1 cellular context compared by ENCODE assay signal in the genomic region with DNA sequence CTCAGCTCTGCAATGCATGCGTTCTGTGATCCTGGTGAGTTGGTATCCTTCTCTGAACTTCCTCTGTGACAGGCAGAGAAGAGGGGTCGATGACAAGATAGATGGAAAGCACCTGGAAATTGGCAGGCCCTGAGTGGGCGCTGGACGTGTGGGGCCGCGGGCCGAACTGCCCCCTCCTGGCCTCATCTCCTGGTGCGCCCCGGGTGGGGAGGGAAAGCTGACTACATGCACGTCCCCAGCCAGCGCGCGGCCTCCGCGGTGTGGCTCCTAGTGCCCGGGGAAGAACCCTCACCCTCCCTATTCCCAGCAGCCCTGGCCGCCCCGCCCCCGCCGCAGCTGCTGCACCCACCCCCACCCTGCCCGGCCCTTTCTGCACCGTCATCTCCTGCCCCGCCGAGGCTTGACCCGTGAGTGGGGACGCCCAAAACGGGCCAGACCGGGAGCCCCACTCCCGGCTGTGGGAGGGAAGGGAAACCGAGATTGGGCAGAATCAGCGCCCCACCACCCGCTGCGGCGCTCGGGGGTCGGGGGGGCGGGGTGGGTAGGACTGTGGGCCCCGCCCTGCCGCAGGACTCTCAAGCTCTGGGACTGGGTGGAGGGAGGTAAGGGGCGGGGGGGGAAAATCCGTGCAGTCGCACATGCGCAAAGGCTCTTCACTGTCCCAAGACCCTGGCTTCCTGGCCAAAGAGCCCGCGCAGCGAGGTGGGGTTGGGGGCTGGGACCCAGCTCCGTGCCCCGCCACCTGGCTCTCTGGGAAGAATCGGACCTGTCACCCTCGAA.
TF ChIP-seq lines count a peak whose summit lies in the region.

A gene (plus strand): TSS at position 371 of the 780 bp plus-strand sequence.

TF ChIP-seq in K562, 482 proteins besides CTCF, POLR2A, EP300 and RAD21 (continued from another document and continues in another):
- TF ChIP-seq, protein P1, sequence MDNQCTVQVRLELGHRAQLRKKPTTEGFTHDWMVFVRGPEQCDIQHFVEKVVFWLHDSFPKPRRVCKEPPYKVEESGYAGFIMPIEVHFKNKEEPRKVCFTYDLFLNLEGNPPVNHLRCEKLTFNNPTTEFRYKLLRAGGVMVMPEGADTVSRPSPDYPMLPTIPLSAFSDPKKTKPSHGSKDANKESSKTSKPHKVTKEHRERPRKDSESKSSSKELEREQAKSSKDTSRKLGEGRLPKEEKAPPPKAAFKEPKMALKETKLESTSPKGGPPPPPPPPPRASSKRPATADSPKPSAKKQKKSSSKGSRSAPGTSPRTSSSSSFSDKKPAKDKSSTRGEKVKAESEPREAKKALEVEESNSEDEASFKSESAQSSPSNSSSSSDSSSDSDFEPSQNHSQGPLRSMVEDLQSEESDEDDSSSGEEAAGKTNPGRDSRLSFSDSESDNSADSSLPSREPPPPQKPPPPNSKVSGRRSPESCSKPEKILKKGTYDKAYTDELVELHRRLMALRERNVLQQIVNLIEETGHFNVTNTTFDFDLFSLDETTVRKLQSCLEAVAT (IDR thresholded peaks at IDR 0.05) = 0 out of 4 replicates have a peak, but pooled peaks of 1 of the 2 experiments have one; percentile 8
- TF ChIP-seq MCM7 (IDR thresholded peaks at IDR 0.05) = no peak
- no peak for TF ChIP-seq SNRNP70 (optimal IDR thresholded peaks at IDR 0.05; ENCODE audit: low read depth, low read length)
- TF ChIP-seq MBD2 (IDR thresholded peaks at IDR 0.05; ENCODE audit: borderline replicate concordance, low read depth) = no peak
- no peak for TF ChIP-seq ZNF445 (CRISPR knock-in tag; IDR thresholded peaks at IDR 0.05; ENCODE audit: low read depth)
- TF ChIP-seq, protein P2, sequence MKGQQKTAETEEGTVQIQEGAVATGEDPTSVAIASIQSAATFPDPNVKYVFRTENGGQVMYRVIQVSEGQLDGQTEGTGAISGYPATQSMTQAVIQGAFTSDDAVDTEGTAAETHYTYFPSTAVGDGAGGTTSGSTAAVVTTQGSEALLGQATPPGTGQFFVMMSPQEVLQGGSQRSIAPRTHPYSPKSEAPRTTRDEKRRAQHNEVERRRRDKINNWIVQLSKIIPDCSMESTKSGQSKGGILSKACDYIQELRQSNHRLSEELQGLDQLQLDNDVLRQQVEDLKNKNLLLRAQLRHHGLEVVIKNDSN (CRISPR knock-in tag; IDR thresholded peaks at IDR 0.05) = no peak
- no peak for TF ChIP-seq ZNF165 (CRISPR knock-in tag; IDR thresholded peaks at IDR 0.05; ENCODE audit: borderline replicate concordance)
- TF ChIP-seq, protein P3, sequence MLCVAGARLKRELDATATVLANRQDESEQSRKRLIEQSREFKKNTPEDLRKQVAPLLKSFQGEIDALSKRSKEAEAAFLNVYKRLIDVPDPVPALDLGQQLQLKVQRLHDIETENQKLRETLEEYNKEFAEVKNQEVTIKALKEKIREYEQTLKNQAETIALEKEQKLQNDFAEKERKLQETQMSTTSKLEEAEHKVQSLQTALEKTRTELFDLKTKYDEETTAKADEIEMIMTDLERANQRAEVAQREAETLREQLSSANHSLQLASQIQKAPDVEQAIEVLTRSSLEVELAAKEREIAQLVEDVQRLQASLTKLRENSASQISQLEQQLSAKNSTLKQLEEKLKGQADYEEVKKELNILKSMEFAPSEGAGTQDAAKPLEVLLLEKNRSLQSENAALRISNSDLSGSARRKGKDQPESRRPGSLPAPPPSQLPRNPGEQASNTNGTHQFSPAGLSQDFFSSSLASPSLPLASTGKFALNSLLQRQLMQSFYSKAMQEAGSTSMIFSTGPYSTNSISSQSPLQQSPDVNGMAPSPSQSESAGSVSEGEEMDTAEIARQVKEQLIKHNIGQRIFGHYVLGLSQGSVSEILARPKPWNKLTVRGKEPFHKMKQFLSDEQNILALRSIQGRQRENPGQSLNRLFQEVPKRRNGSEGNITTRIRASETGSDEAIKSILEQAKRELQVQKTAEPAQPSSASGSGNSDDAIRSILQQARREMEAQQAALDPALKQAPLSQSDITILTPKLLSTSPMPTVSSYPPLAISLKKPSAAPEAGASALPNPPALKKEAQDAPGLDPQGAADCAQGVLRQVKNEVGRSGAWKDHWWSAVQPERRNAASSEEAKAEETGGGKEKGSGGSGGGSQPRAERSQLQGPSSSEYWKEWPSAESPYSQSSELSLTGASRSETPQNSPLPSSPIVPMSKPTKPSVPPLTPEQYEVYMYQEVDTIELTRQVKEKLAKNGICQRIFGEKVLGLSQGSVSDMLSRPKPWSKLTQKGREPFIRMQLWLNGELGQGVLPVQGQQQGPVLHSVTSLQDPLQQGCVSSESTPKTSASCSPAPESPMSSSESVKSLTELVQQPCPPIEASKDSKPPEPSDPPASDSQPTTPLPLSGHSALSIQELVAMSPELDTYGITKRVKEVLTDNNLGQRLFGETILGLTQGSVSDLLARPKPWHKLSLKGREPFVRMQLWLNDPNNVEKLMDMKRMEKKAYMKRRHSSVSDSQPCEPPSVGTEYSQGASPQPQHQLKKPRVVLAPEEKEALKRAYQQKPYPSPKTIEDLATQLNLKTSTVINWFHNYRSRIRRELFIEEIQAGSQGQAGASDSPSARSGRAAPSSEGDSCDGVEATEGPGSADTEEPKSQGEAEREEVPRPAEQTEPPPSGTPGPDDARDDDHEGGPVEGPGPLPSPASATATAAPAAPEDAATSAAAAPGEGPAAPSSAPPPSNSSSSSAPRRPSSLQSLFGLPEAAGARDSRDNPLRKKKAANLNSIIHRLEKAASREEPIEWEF (CRISPR knock-in tag; IDR thresholded peaks at IDR 0.05) = no peak
- no peak for TF ChIP-seq PYGO2 (tag; IDR thresholded peaks at IDR 0.05)
- TF ChIP-seq MTA2 (IDR thresholded peaks at IDR 0.05; ENCODE audit: low read depth) = no peak
- peak; percentile 91 to 92 for TF ChIP-seq NRF1 (conservative IDR thresholded peaks at IDR 0.05 in 1 of 2, IDR thresholded peaks at IDR 0.05 in 1 of 2)
- TF ChIP-seq MCM2 (IDR thresholded peaks at IDR 0.05; ENCODE audit: low read depth) = no peak
- TF ChIP-seq NR4A1 (CRISPR knock-in tag; IDR thresholded peaks at IDR 0.05) = no peak
- TF ChIP-seq NR4A1 (tag; IDR thresholded peaks at IDR 0.05) = no peak
- TF ChIP-seq, protein P4, sequence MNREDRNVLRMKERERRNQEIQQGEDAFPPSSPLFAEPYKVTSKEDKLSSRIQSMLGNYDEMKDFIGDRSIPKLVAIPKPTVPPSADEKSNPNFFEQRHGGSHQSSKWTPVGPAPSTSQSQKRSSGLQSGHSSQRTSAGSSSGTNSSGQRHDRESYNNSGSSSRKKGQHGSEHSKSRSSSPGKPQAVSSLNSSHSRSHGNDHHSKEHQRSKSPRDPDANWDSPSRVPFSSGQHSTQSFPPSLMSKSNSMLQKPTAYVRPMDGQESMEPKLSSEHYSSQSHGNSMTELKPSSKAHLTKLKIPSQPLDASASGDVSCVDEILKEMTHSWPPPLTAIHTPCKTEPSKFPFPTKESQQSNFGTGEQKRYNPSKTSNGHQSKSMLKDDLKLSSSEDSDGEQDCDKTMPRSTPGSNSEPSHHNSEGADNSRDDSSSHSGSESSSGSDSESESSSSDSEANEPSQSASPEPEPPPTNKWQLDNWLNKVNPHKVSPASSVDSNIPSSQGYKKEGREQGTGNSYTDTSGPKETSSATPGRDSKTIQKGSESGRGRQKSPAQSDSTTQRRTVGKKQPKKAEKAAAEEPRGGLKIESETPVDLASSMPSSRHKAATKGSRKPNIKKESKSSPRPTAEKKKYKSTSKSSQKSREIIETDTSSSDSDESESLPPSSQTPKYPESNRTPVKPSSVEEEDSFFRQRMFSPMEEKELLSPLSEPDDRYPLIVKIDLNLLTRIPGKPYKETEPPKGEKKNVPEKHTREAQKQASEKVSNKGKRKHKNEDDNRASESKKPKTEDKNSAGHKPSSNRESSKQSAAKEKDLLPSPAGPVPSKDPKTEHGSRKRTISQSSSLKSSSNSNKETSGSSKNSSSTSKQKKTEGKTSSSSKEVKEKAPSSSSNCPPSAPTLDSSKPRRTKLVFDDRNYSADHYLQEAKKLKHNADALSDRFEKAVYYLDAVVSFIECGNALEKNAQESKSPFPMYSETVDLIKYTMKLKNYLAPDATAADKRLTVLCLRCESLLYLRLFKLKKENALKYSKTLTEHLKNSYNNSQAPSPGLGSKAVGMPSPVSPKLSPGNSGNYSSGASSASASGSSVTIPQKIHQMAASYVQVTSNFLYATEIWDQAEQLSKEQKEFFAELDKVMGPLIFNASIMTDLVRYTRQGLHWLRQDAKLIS (CRISPR knock-in tag; IDR thresholded peaks at IDR 0.05) = no peak
- TF ChIP-seq CBFA2T2 (conservative IDR thresholded peaks at IDR 0.05) = no peak
- no peak for TF ChIP-seq ESRRB (CRISPR knock-in tag; IDR thresholded peaks at IDR 0.05; ENCODE audit: borderline replicate concordance)
- TF ChIP-seq, protein P5, sequence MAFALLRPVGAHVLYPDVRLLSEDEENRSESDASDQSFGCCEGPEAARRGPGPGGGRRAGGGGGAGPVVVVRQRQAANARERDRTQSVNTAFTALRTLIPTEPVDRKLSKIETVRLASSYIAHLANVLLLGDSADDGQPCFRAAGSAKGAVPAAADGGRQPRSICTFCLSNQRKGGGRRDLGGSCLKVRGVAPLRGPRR (CRISPR knock-in tag; IDR thresholded peaks at IDR 0.05) = no peak
- TF ChIP-seq ILK (tag; IDR thresholded peaks at IDR 0.05; ENCODE audit: borderline replicate concordance, low read depth) = no peak
- no peak for TF ChIP-seq TCF3 (CRISPR knock-in tag; IDR thresholded peaks at IDR 0.05)
- no peak for TF ChIP-seq SREBF2 (CRISPR knock-in tag; IDR thresholded peaks at IDR 0.05)
- TF ChIP-seq SRSF9 (IDR thresholded peaks at IDR 0.05; ENCODE audit: borderline replicate concordance, low read depth, low read length) = no peak
- TF ChIP-seq FOXJ3 (CRISPR knock-in tag; IDR thresholded peaks at IDR 0.05) = no peak
- no peak for TF ChIP-seq NFRKB (IDR thresholded peaks at IDR 0.05; ENCODE audit: low read depth)
- TF ChIP-seq POU5F1 (IDR thresholded peaks at IDR 0.05; ENCODE audit: borderline replicate concordance, low read depth, low read length, partially characterized antibody) = no peak
- TF ChIP-seq, protein P6, sequence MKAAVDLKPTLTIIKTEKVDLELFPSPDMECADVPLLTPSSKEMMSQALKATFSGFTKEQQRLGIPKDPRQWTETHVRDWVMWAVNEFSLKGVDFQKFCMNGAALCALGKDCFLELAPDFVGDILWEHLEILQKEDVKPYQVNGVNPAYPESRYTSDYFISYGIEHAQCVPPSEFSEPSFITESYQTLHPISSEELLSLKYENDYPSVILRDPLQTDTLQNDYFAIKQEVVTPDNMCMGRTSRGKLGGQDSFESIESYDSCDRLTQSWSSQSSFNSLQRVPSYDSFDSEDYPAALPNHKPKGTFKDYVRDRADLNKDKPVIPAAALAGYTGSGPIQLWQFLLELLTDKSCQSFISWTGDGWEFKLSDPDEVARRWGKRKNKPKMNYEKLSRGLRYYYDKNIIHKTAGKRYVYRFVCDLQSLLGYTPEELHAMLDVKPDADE (conservative IDR thresholded peaks at IDR 0.05; ENCODE audit: control insufficient read depth, low read depth, low read length) = no peak
- TF ChIP-seq ARHGAP35 (IDR thresholded peaks at IDR 0.05; ENCODE audit: partially characterized antibody) = no peak
- TF ChIP-seq, protein P7, sequence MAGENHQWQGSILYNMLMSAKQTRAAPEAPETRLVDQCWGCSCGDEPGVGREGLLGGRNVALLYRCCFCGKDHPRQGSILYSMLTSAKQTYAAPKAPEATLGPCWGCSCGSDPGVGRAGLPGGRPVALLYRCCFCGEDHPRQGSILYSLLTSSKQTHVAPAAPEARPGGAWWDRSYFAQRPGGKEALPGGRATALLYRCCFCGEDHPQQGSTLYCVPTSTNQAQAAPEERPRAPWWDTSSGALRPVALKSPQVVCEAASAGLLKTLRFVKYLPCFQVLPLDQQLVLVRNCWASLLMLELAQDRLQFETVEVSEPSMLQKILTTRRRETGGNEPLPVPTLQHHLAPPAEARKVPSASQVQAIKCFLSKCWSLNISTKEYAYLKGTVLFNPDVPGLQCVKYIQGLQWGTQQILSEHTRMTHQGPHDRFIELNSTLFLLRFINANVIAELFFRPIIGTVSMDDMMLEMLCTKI (IDR thresholded peaks at IDR 0.05; ENCODE audit: partially characterized antibody) = no peak
- TF ChIP-seq SMARCA4 (IDR thresholded peaks at IDR 0.05) = no peak
- no peak for TF ChIP-seq EP400 (IDR thresholded peaks at IDR 0.05)
- TF ChIP-seq, protein P8, sequence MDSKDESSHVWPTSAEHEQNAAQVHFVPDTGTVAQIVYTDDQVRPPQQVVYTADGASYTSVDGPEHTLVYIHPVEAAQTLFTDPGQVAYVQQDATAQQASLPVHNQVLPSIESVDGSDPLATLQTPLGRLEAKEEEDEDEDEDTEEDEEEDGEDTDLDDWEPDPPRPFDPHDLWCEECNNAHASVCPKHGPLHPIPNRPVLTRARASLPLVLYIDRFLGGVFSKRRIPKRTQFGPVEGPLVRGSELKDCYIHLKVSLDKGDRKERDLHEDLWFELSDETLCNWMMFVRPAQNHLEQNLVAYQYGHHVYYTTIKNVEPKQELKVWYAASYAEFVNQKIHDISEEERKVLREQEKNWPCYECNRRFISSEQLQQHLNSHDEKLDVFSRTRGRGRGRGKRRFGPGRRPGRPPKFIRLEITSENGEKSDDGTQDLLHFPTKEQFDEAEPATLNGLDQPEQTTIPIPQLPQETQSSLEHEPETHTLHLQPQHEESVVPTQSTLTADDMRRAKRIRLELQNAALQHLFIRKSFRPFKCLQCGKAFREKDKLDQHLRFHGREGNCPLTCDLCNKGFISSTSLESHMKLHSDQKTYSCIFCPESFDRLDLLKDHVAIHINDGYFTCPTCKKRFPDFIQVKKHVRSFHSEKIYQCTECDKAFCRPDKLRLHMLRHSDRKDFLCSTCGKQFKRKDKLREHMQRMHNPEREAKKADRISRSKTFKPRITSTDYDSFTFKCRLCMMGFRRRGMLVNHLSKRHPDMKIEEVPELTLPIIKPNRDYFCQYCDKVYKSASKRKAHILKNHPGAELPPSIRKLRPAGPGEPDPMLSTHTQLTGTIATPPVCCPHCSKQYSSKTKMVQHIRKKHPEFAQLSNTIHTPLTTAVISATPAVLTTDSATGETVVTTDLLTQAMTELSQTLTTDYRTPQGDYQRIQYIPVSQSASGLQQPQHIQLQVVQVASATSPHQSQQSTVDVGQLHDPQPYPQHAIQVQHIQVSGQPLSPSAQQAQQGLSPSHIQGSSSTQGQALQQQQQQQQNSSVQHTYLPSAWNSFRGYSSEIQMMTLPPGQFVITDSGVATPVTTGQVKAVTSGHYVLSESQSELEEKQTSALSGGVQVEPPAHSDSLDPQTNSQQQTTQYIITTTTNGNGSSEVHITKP (IDR thresholded peaks at IDR 0.05; ENCODE audit: partially characterized antibody) = peak; percentile 89
- TF ChIP-seq U2AF2 (optimal IDR thresholded peaks at IDR 0.05; ENCODE audit: low read depth, low read length) = no peak
- no peak for TF ChIP-seq ARID1B (IDR thresholded peaks at IDR 0.05)
- TF ChIP-seq IFI16 (CRISPR knock-in tag; IDR thresholded peaks at IDR 0.05) = no peak
- TF ChIP-seq FIP1L1 (IDR thresholded peaks at IDR 0.05; ENCODE audit: low read depth, low read length, poor library complexity, severe bottlenecking) = no peak
- TF ChIP-seq, protein P9, sequence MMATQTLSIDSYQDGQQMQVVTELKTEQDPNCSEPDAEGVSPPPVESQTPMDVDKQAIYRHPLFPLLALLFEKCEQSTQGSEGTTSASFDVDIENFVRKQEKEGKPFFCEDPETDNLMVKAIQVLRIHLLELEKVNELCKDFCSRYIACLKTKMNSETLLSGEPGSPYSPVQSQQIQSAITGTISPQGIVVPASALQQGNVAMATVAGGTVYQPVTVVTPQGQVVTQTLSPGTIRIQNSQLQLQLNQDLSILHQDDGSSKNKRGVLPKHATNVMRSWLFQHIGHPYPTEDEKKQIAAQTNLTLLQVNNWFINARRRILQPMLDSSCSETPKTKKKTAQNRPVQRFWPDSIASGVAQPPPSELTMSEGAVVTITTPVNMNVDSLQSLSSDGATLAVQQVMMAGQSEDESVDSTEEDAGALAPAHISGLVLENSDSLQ (IDR thresholded peaks at IDR 0.05) = peak; percentile 32
- TF ChIP-seq ZNF408 (CRISPR knock-in tag; IDR thresholded peaks at IDR 0.05; ENCODE audit: low read depth) = no peak
- TF ChIP-seq HNRNPL (IDR thresholded peaks at IDR 0.05; ENCODE audit: low read depth, low read length) = no peak
